In the genomic region with DNA sequence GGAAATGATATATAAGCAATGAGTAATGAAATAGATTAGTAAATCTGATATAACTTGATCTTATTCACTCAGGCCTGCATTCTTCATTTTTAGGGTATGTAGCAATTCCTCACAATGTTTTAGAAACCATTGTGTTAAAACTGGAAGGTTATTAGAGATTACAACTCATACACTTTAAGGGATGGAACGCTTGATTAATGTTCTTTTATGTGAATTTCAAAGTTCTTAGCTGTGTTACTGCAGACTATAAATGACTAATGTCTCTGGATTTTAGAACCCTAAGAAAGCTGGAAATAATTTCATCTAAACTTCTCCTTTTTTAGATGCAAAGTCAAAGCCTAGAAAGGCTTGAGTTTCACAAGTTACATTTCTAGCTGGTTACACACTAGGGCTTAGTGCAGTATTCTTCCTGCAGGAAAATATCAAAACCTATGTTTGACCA, we compare ENCODE assay signal across 21 cellular contexts.
DNase-seq lines count a peak whose midpoint lies in the region; ATAC-seq and TF ChIP-seq lines count a peak whose summit lies in the region.
"Had no signal": no experiment of that assay in that cellular context is flagged by ENCODE, and none has a peak within 500 bp of the region (broad histone marks: within the 10 kb centered on the region; RNA-seq: fewer than 3 reads in every experiment).

No MANE protein-coding gene starts in this region.

- TF ChIP-seq CTCF in ascending aorta (IDR thresholded peaks at IDR 0.05) (no peak), foreskin fibroblast (IDR thresholded peaks at IDR 0.05; ENCODE audit: low read depth, low read length) (no peak), A673 (conservative IDR thresholded peaks at IDR 0.05; ENCODE audit: low read depth, low read length) (no peak), type B pancreatic cell (conservative IDR thresholded peaks at IDR 0.05) (no peak), osteocyte (IDR thresholded peaks at IDR 0.05) (no peak)

- H3K27me3 Mint-ChIP-seq in type B pancreatic cell (peaks cover 9% of the 10 kb centered on the region), osteocyte (ENCODE audit: unreplicated experiment) (no peaks in the 10 kb centered on the region)

- POLR2A ChIA-PET in A673 (lab: Charles Lee; ENCODE audit: low non-redundant PET): no interaction called here

- H3K9me3 ChIP-seq in ascending aorta (no peaks in the 10 kb centered on the region), A673 (ENCODE audit: low read depth, low read length, poor library complexity, severe bottlenecking) (no peaks in the 10 kb centered on the region)
- H3K9me3 ChIP-seq: heart right ventricle, MG63, ovary had no signal

- CTCF ChIA-PET in A673 (lab: Charles Lee): no interaction called here

- no peaks in the 10 kb centered on the region for H3K36me3 ChIP-seq in ascending aorta
- H3K36me3 ChIP-seq in A673 (ENCODE audit: insufficient read depth, low read length, poor library complexity, severe bottlenecking): no peaks in the 10 kb centered on the region
- H3K36me3 ChIP-seq: heart right ventricle, MG63, ovary had no signal

- H3K27ac ChIP-seq in ascending aorta (peak overlapping the region; percentile 56 to 59), A673 (ENCODE audit: low read depth, low read length, poor library complexity, severe bottlenecking) (no peak overlapping the region)
- H3K27ac ChIP-seq: heart right ventricle, ovary had no signal

- H3K9me3 Mint-ChIP-seq in type B pancreatic cell (no peaks in the 10 kb centered on the region), osteocyte (ENCODE audit: unreplicated experiment) (no peaks in the 10 kb centered on the region)

- DNase-seq in A172 (ENCODE audit: low spot score): peak; percentile 60
- peak; percentile 47 for DNase-seq in HS-27A (ENCODE audit: low read depth)
- no peak for DNase-seq in ascending aorta (ENCODE audit: low spot score in 2 of 2)
- peak; percentile 74 to 82 for DNase-seq in foreskin fibroblast
- no peak for DNase-seq in A673 (ENCODE audit: low spot score)
- no peak for DNase-seq in type B pancreatic cell (ENCODE audit: extremely low spot score, unreplicated experiment)
- no peak for DNase-seq in osteocyte (ENCODE audit: extremely low spot score, unreplicated experiment)
- DNase-seq: 8988T; activated CD4-positive, CD25-positive, alpha-beta regulatory T cell; activated naive CD4-positive, alpha-beta T cell treated with Interleukin-2 at 50 U/mL for 16 hours; caudate nucleus; COR-L47; heart right ventricle; MG63; NCI-H2029 treated with DMSO at 0.1 percent for 48 hours; NCI-H526; ovary; small intestine; stimulated activated naive CD8-positive, alpha-beta T cell treated with anti-CD3 and anti-CD28 coated beads, Interleukin-15, Interleukin-2, amounts not matched to agents 100 U/mL and 50 U/mL, for 24 hours; T-cell had no signal

- ATAC-seq in HG02852 (IDR thresholded peaks at IDR 0.05; ENCODE audit: unreplicated experiment): no peak
- ATAC-seq: heart right ventricle; stimulated activated naive CD8-positive, alpha-beta T cell treated with anti-CD3 and anti-CD28 coated beads, Interleukin-15, Interleukin-2, amounts not matched to agents 100 U/mL and 50 U/mL, for 24 hours; T-cell had no signal

- H3K36me3 Mint-ChIP-seq in type B pancreatic cell (no peaks in the 10 kb centered on the region), osteocyte (ENCODE audit: unreplicated experiment) (no peaks in the 10 kb centered on the region)
- H3K36me3 Mint-ChIP-seq: T-cell had no signal

- H3K27me3 ChIP-seq in ascending aorta: no peaks in the 10 kb centered on the region
- no peaks in the 10 kb centered on the region for H3K27me3 ChIP-seq in A673 (replicated peaks; ENCODE audit: insufficient read depth, low read depth, low read length, poor library complexity)
- H3K27me3 ChIP-seq: heart right ventricle, MG63, ovary had no signal

- intact Hi-C loops in ascending aorta (cut with DNase I) (no loop called here), A673 (cut with micrococcal nuclease; ENCODE audit: unreplicated experiment) (no loop called here)

- H3K4me3 Mint-ChIP-seq in type B pancreatic cell (no peak overlapping the region), osteocyte (ENCODE audit: unreplicated experiment) (no peak overlapping the region)
- H3K4me3 Mint-ChIP-seq: T-cell had no signal

- no peaks in the 10 kb centered on the region for H3K4me1 Mint-ChIP-seq in type B pancreatic cell (ENCODE audit: unreplicated experiment)
- H3K4me1 Mint-ChIP-seq in osteocyte (ENCODE audit: unreplicated experiment): peaks cover 10% of the 10 kb centered on the region
- H3K4me1 Mint-ChIP-seq: T-cell had no signal

- H3K4me1 ChIP-seq in ascending aorta (peaks cover 0 to 22% of the 10 kb centered on the region in 2 donors), A673 (ENCODE audit: insufficient read depth, low read length, poor library complexity, severe bottlenecking) (peaks cover 14% of the 10 kb centered on the region)

- BruUV-seq in A673 (replicated peaks; lab: Mats Ljungman, UMichigan): no TSS peak

- H3K4me3 ChIP-seq in ascending aorta (no peak overlapping the region), foreskin fibroblast (ENCODE audit: low read depth in 1 of 2, low read length in 2 of 2) (no peak overlapping the region), A673 (ENCODE audit: low read depth, low read length, poor library complexity, severe bottlenecking) (no peak overlapping the region)
- H3K4me3 ChIP-seq: heart right ventricle, MG63, ovary had no signal

- H3K27ac Mint-ChIP-seq in type B pancreatic cell: no peak overlapping the region
- no peak overlapping the region for H3K27ac Mint-ChIP-seq in osteocyte (ENCODE audit: unreplicated experiment)
- H3K27ac Mint-ChIP-seq: T-cell had no signal

Comparison
In these comparisons a context has a peak if more than half of its experiments do, and no peak if none do; other contexts are left out.
1. DNase-seq: peak in A172 (single experiment), HS-27A (single experiment) and foreskin fibroblast (2 of 2); none in ascending aorta (0 of 2), A673 (single experiment), type B pancreatic cell (single experiment) and osteocyte (single experiment).